In genomic region chr9:117470455-117470854, GRCh38 we compare ENCODE assay signal across 31 cellular contexts.
"Had no signal": no experiment of that assay in that cellular context is flagged by ENCODE, and none has a peak within 500 bp of the region (broad histone marks: within the 10 kb centered on the region; RNA-seq: fewer than 3 reads in every experiment).

No MANE protein-coding gene starts in this region.

- ATAC-seq: left colon; left lung; lower lobe of right lung; natural killer cell; sciatic nerve; stimulated activated naive B cell treated with anti-CD40 and anti-IgM and Interleukin-4, amounts not matched to agents 10 μg/mL and 1 μg/mL and 100 μg/mL, for 72 hours; stimulated activated naive CD8-positive, alpha-beta T cell treated with anti-CD3 and anti-CD28 coated beads, Interleukin-15, Interleukin-2, amounts not matched to agents 100 U/mL and 50 U/mL, for 24 hours; upper lobe of right lung had no signal

- H3K36me3 Mint-ChIP-seq: immature natural killer cell; mesothelial cell of epicardium; naive B cell; natural killer cell; neural progenitor cell; stimulated activated naive B cell treated with anti-CD40 and anti-IgM and Interleukin-4, amounts not matched to agents 10 μg/mL and 1 μg/mL and 100 μg/mL, for 72 hours had no signal

- H3K4me2 ChIP-seq: neural progenitor cell had no signal

- H3K27me3 Mint-ChIP-seq: stimulated activated naive B cell treated with anti-CD40 and anti-IgM and Interleukin-4, amounts not matched to agents 10 μg/mL and 1 μg/mL and 100 μg/mL, for 72 hours had no signal

- H3K9me3 ChIP-seq: left lung, lower lobe of right lung, neutrophil, ovary, right atrium auricular region, suprapubic skin, thoracic aorta, tibial artery, upper lobe of right lung had no signal

- H3K4me1 ChIP-seq: left lung, lower lobe of right lung, neural progenitor cell, right atrium auricular region, suprapubic skin, tibial artery, upper lobe of right lung had no signal

- H3K9me3 Mint-ChIP-seq: immature natural killer cell; mesothelial cell of epicardium; nephron progenitor cell; neural progenitor cell; stimulated activated naive B cell treated with anti-CD40 and anti-IgM and Interleukin-4, amounts not matched to agents 10 μg/mL and 1 μg/mL and 100 μg/mL, for 72 hours had no signal

- H3K4me3 Mint-ChIP-seq: immature natural killer cell; mesothelial cell of epicardium; naive B cell; natural killer cell; nephron progenitor cell; neural progenitor cell; stimulated activated naive B cell treated with anti-CD40 and anti-IgM and Interleukin-4, amounts not matched to agents 10 μg/mL and 1 μg/mL and 100 μg/mL, for 72 hours had no signal

- H3K27ac Mint-ChIP-seq: immature natural killer cell; mesothelial cell of epicardium; naive B cell; natural killer cell; nephron progenitor cell; neural progenitor cell; progenitor cell of endocrine pancreas; stimulated activated naive B cell treated with anti-CD40 and anti-IgM and Interleukin-4, amounts not matched to agents 10 μg/mL and 1 μg/mL and 100 μg/mL, for 72 hours had no signal

- H3K4me3 ChIP-seq: left lung, lower lobe of right lung, neural progenitor cell, ovary, right atrium auricular region, skin epidermis, suprapubic skin, thoracic aorta, tibial artery, upper lobe of right lung had no signal

- H3K36me3 ChIP-seq: left lung, lower lobe of right lung, neural progenitor cell, neutrophil, ovary, right atrium auricular region, suprapubic skin, thoracic aorta, tibial artery, upper lobe of right lung had no signal

- H3K27ac ChIP-seq: left lung, lower lobe of right lung, neural progenitor cell, neutrophil, ovary, right atrium auricular region, skin epidermis, suprapubic skin, thoracic aorta, tibial artery, upper lobe of right lung had no signal

- DNase-seq: hypothalamus; immature natural killer cell; kidney; left colon; left lung; lower lobe of right lung; mammary epithelial cell; mesenchymal stem cell; naive B cell; natural killer cell; nephron progenitor cell; occipital lobe; ovary; stimulated activated CD4-positive, alpha-beta T cell treated with anti-CD3 and anti-CD28 coated beads, Interleukin-12 subunit alpha, Interleukin-12 subunit beta, amount 100 ng/mL, for 4 hours; stimulated activated CD4-positive, alpha-beta T cell treated with anti-CD3 and anti-CD28 coated beads, Interleukin-15, amount 100 ng/mL, for 24 hours; stimulated activated CD4-positive, alpha-beta T cell treated with anti-CD3 and anti-CD28 coated beads, Interleukin-2, amount 100 ng/mL, for 24 hours; stimulated activated CD4-positive, alpha-beta T cell treated with anti-CD3 and anti-CD28 coated beads, Interleukin-4, amount 100 ng/mL, for 1 hour; stimulated activated naive B cell treated with anti-CD40 and anti-IgM and Interleukin-4, amounts not matched to agents 10 μg/mL and 1 μg/mL and 100 μg/mL, for 72 hours; stimulated activated naive CD8-positive, alpha-beta T cell treated with anti-CD3 and anti-CD28 coated beads, Interleukin-15, Interleukin-2, amounts not matched to agents 100 U/mL and 50 U/mL, for 24 hours; tibial artery; trophoblast cell; upper lobe of right lung had no signal

- H2AFZ ChIP-seq: neural progenitor cell had no signal

- H3K4me1 Mint-ChIP-seq: immature natural killer cell; mesothelial cell of epicardium; naive B cell; natural killer cell; neural progenitor cell; stimulated activated naive B cell treated with anti-CD40 and anti-IgM and Interleukin-4, amounts not matched to agents 10 μg/mL and 1 μg/mL and 100 μg/mL, for 72 hours had no signal

- H3K27me3 ChIP-seq: left lung, neural progenitor cell, neutrophil, ovary, right atrium auricular region had no signal

- H3K9ac ChIP-seq: neural progenitor cell had no signal
